19 cellular contexts compared by ENCODE assay signal in the genomic region with DNA sequence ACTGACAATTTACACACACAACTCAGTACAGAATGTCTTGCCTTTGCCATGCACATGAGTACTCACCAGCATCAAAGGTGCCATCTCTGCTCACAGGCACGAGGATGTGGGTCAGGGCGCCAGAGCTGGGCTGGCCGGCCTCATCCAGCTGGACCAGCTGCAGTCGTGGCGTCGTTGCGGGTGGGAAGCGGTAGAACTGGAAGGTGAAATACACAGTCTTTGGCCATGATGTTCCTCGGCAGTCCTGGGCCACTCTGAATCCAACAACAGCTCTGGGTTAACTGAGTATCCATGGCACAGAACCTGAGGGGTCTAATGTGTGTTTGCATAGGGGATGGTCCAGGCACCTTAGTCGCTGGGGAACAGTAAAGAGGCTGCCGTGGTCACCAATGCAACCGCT.
"Had no signal": no experiment of that assay in that cellular context is flagged by ENCODE, and none has a peak within 500 bp of the region (broad histone marks: within the 10 kb centered on the region; RNA-seq: fewer than 3 reads in every experiment).

No MANE protein-coding gene starts in this region.

- H3K4me1 ChIP-seq: heart left ventricle, left lung, lower lobe of right lung, pancreas, psoas muscle, right lobe of liver, testis, tibial nerve had no signal

- H3K9me3 ChIP-seq: heart left ventricle, left lung, lower lobe of right lung, pancreas, psoas muscle, right lobe of liver, testis, tibial nerve had no signal

- DNase-seq: dermis blood vessel endothelial cell; hippocampal formation; kidney glomerular epithelial cell; lower lobe of right lung; natural killer cell; nucleus accumbens; pancreas; psoas muscle; retina; stimulated activated CD4-positive, alpha-beta T cell treated with anti-CD3 and anti-CD28 coated beads, Interleukin-15, amount 100 ng/mL, for 24 hours; stimulated activated CD4-positive, alpha-beta T cell treated with anti-CD3 and anti-CD28 coated beads, Interleukin-1b, Interleukin-23, amount 100 ng/mL, for 48 hours; stimulated activated CD4-positive, alpha-beta T cell treated with anti-CD3 and anti-CD28 coated beads, Interleukin-4, amount 100 ng/mL, for 24 hours; testis had no signal

- ATAC-seq: esophagus mucosa; heart left ventricle; left lung; lower lobe of right lung; natural killer cell; pancreas; psoas muscle; right lobe of liver; stimulated activated memory B cell treated with anti-CD40 and anti-IgM and Interleukin-4, amounts not matched to agents 10 μg/mL and 1 μg/mL and 100 μg/mL, for 72 hours had no signal

- H3K4me3 ChIP-seq: heart left ventricle, left lung, lower lobe of right lung, pancreas, psoas muscle, right lobe of liver, testis, tibial nerve had no signal

- H3K27ac ChIP-seq: heart left ventricle, left lung, lower lobe of right lung, pancreas, psoas muscle, right lobe of liver, testis, tibial nerve had no signal

- H3K36me3 ChIP-seq: right lobe of liver had no signal

- H3K27me3 ChIP-seq: heart left ventricle, left lung, pancreas, right lobe of liver, testis, tibial nerve had no signal
